ENCODE assay signal across 1 cellular context in the genomic region with DNA sequence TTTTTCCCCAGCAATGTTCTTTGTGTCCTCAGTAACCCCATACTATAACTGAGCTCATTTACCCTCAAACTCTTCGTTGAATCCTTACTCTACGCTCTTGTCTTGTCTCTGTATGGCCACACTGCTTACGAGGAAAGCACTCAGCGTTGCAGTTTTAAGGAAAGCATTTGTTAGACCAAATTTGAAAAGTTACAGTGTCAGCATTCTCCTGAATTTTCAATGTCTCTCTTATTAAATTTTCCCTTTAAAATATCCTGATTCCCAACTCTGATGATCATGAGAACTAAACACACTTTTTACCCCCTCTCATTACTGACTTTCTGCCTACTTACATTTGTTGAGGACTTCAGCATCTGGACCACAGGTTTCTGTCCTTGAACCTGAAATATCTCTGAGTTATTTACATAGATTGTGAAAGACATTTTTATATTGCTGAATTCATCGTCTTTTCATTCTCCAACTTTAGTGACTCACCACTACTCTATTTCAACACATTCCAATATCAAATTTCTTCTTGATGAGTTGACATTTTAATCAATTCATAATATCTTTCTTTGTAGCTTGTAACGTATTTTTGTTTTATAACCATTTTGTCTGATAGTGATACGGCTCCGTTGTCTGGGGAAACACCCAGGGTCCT.
TF ChIP-seq lines count a peak whose summit lies in the region.

No MANE protein-coding gene starts in this region.

TF ChIP-seq in K562, 482 proteins besides CTCF, POLR2A, EP300 and RAD21 (continued from another document):
- TF ChIP-seq HINFP (tag; conservative IDR thresholded peaks at IDR 0.05; ENCODE audit: low read depth) = no peak
